Comparison of ENCODE assay signal across 20 cellular contexts in genomic region chr10:129954916-129955315, GRCh38. TPM values are rescaled to one million over a fixed set of nuclear protein-coding genes. Genes with fewer than 3 reads are reported as not detected.
A peak's percentile ranks its signal among the peaks of the same experiment; 100 is the strongest.
DNase-seq lines count a peak whose midpoint lies in the region; TF ChIP-seq lines count a peak whose summit lies in the region.
"Had no signal": no experiment of that assay in that cellular context is flagged by ENCODE, and none has a peak within 500 bp of the region (broad histone marks: within the 10 kb centered on the region; RNA-seq: fewer than 3 reads in every experiment).

No MANE protein-coding gene starts in this region.

- H3K9me3 Mint-ChIP-seq in neural crest cell (no peaks in the 10 kb centered on the region), type B pancreatic cell (no peaks in the 10 kb centered on the region)
- no peaks in the 10 kb centered on the region for H3K9me3 Mint-ChIP-seq in activated T-helper 1 cell treated with anti-CD3 and anti-CD28 coated beads, Interleukin-12 subunit alpha, Interleukin-12 subunit beta, Interleukin-2, Interleukin-4 antibody, amounts not matched to agents 30 ng/mL and 10 ng/mL and 1 ng/mL, durations not matched to agents 14 hours and 24 hours and 36 hours

- H3K27me3 ChIP-seq in right atrium auricular region: peaks cover 0 to 15% of the 10 kb centered on the region in 2 donors

- DNase-seq in right atrium auricular region (ENCODE audit: low spot score): no peak
- no peak for DNase-seq in cardiac septum (ENCODE audit: low spot score)
- DNase-seq in dermis blood vessel endothelial cell: peak; percentile 30
- no peak for DNase-seq in neural crest cell (ENCODE audit: low read depth, low spot score)
- no peak for DNase-seq in type B pancreatic cell (ENCODE audit: extremely low spot score, unreplicated experiment)
- no peak for DNase-seq in activated T-helper 1 cell treated with anti-CD3 and anti-CD28 coated beads, Interleukin-12 subunit alpha, Interleukin-12 subunit beta, Interleukin-2, Interleukin-4 antibody, amounts not matched to agents 30 ng/mL and 10 ng/mL and 1 ng/mL, durations not matched to agents 14 hours and 24 hours and 36 hours (ENCODE audit: low spot score)
- no peak for DNase-seq in hepatic stellate cell (ENCODE audit: low spot score)
- no peak for DNase-seq in GM13976 (ENCODE audit: low spot score)
- DNase-seq: AML-193; Calu3; CD4-positive, CD25-positive, alpha-beta regulatory T cell; NCI-H1417 treated with DMSO at 0.1 percent for 48 hours; NCI-H2029; NCI-H2171 treated with DMSO at 0.1 percent for 48 hours; NCI-H510A treated with DMSO at 0.1 percent for 48 hours; OCI-M1; RPMI8226 had no signal

- in situ Hi-C loops in GM13976 (cut with MboI; ENCODE audit: low sequenced_read_pairs, unreplicated experiment): loop anchor here (25.0 kb wide), 1 partner anchor 918 kb away; no protein-coding TSS in a partner anchor

- H3K9me3 ChIP-seq in right atrium auricular region: no peaks in the 10 kb centered on the region
- H3K9me3 ChIP-seq: HAP-1 had no signal

- intact Hi-C loops in cardiac septum (cut with DNase I): loop anchor here (2.0 kb wide), 1 partner anchor 64 kb away; no protein-coding TSS in a partner anchor
- intact Hi-C loops in activated T-helper 1 cell treated with anti-CD3 and anti-CD28 coated beads, Interleukin-12 subunit alpha, Interleukin-12 subunit beta, Interleukin-2, Interleukin-4 antibody, amounts not matched to agents 30 ng/mL and 10 ng/mL and 1 ng/mL, durations not matched to agents 14 hours and 24 hours and 36 hours (cut with micrococcal nuclease): loop anchor here (5.0 kb wide), 1 partner anchor 923 kb away; no protein-coding TSS in a partner anchor

- H3K36me3 Mint-ChIP-seq in neural crest cell (ENCODE audit: low read depth): peaks cover 5% of the 10 kb centered on the region
- peaks cover 3% of the 10 kb centered on the region for H3K36me3 Mint-ChIP-seq in type B pancreatic cell
- H3K36me3 Mint-ChIP-seq in activated T-helper 1 cell treated with anti-CD3 and anti-CD28 coated beads, Interleukin-12 subunit alpha, Interleukin-12 subunit beta, Interleukin-2, Interleukin-4 antibody, amounts not matched to agents 30 ng/mL and 10 ng/mL and 1 ng/mL, durations not matched to agents 14 hours and 24 hours and 36 hours (ENCODE audit: low read depth): no peaks in the 10 kb centered on the region
- H3K36me3 Mint-ChIP-seq: CD4-positive, CD25-positive, alpha-beta regulatory T cell had no signal

- no peaks in the 10 kb centered on the region for H3K36me3 ChIP-seq in right atrium auricular region

- TF ChIP-seq CTCF in right atrium auricular region (IDR thresholded peaks at IDR 0.05) (no peak), neural crest cell (conservative IDR thresholded peaks at IDR 0.05) (no peak), type B pancreatic cell (conservative IDR thresholded peaks at IDR 0.05) (no peak), GM13976 (IDR thresholded peaks at IDR 0.05; ENCODE audit: borderline replicate concordance, control extremely low read depth, extremely low read depth, insufficient read depth, missing control alignments) (no peak)

- H3K4me1 Mint-ChIP-seq in neural crest cell: peaks cover 69% of the 10 kb centered on the region
- peaks cover 63% of the 10 kb centered on the region for H3K4me1 Mint-ChIP-seq in type B pancreatic cell (ENCODE audit: unreplicated experiment)
- peaks cover 5% of the 10 kb centered on the region for H3K4me1 Mint-ChIP-seq in activated T-helper 1 cell treated with anti-CD3 and anti-CD28 coated beads, Interleukin-12 subunit alpha, Interleukin-12 subunit beta, Interleukin-2, Interleukin-4 antibody, amounts not matched to agents 30 ng/mL and 10 ng/mL and 1 ng/mL, durations not matched to agents 14 hours and 24 hours and 36 hours (ENCODE audit: low read depth)

- H3K27ac Mint-ChIP-seq in neural crest cell (ENCODE audit: unreplicated experiment): no peak overlapping the region
- H3K27ac Mint-ChIP-seq in type B pancreatic cell: no peak overlapping the region
- no peak overlapping the region for H3K27ac Mint-ChIP-seq in activated T-helper 1 cell treated with anti-CD3 and anti-CD28 coated beads, Interleukin-12 subunit alpha, Interleukin-12 subunit beta, Interleukin-2, Interleukin-4 antibody, amounts not matched to agents 30 ng/mL and 10 ng/mL and 1 ng/mL, durations not matched to agents 14 hours and 24 hours and 36 hours
- H3K27ac Mint-ChIP-seq: CD4-positive, CD25-positive, alpha-beta regulatory T cell had no signal

- H3K4me3 ChIP-seq in right atrium auricular region: peak overlapping the region in 1 of 2 donors; percentile 22
- H3K4me3 ChIP-seq: GM12878, HAP-1 had no signal

- H3K4me1 ChIP-seq in right atrium auricular region: peaks cover 0 to 61% of the 10 kb centered on the region in 2 donors

- H3K4me3 Mint-ChIP-seq in neural crest cell (peak overlapping the region; percentile 26), type B pancreatic cell (peak overlapping the region; percentile 17)
- no peak overlapping the region for H3K4me3 Mint-ChIP-seq in activated T-helper 1 cell treated with anti-CD3 and anti-CD28 coated beads, Interleukin-12 subunit alpha, Interleukin-12 subunit beta, Interleukin-2, Interleukin-4 antibody, amounts not matched to agents 30 ng/mL and 10 ng/mL and 1 ng/mL, durations not matched to agents 14 hours and 24 hours and 36 hours
- H3K4me3 Mint-ChIP-seq: CD4-positive, CD25-positive, alpha-beta regulatory T cell had no signal

- H3K27me3 Mint-ChIP-seq in neural crest cell (ENCODE audit: low read depth) (peaks cover 53% of the 10 kb centered on the region), type B pancreatic cell (peaks cover 78% of the 10 kb centered on the region)
- peaks cover 43% of the 10 kb centered on the region for H3K27me3 Mint-ChIP-seq in activated T-helper 1 cell treated with anti-CD3 and anti-CD28 coated beads, Interleukin-12 subunit alpha, Interleukin-12 subunit beta, Interleukin-2, Interleukin-4 antibody, amounts not matched to agents 30 ng/mL and 10 ng/mL and 1 ng/mL, durations not matched to agents 14 hours and 24 hours and 36 hours (ENCODE audit: insufficient read depth)

- peak overlapping the region; percentile 85 to 88 for H3K27ac ChIP-seq in right atrium auricular region

RNA-seq across cellular contexts. Expression of gene EBF3, which starts 9.2 kb away (rescaled TPM):
- total RNA-seq in right atrium auricular region (1 to 10 TPM; 5.8 to 6.9 TPM), cardiac septum (5.8 TPM), dermis blood vessel endothelial cell (6.5 and 22.5 TPM in 2 replicates), neural crest cell (11.2 and 11.6 TPM in 2 replicates), type B pancreatic cell (ENCODE audit: low replicate concordance) (0.81 and 26.1 TPM in 2 replicates)
- not detected in 2 replicates for total RNA-seq in activated T-helper 1 cell treated with anti-CD3 and anti-CD28 coated beads, Interleukin-12 subunit alpha, Interleukin-12 subunit beta, Interleukin-2, Interleukin-4 antibody, amounts not matched to agents 30 ng/mL and 10 ng/mL and 1 ng/mL, durations not matched to agents 14 hours and 24 hours and 36 hours
- total RNA-seq: Calu3; CD4-positive, CD25-positive, alpha-beta regulatory T cell; GM12878; HT1080 had no signal
